ENCODE assay signal across 1 cellular context in the genomic region with DNA sequence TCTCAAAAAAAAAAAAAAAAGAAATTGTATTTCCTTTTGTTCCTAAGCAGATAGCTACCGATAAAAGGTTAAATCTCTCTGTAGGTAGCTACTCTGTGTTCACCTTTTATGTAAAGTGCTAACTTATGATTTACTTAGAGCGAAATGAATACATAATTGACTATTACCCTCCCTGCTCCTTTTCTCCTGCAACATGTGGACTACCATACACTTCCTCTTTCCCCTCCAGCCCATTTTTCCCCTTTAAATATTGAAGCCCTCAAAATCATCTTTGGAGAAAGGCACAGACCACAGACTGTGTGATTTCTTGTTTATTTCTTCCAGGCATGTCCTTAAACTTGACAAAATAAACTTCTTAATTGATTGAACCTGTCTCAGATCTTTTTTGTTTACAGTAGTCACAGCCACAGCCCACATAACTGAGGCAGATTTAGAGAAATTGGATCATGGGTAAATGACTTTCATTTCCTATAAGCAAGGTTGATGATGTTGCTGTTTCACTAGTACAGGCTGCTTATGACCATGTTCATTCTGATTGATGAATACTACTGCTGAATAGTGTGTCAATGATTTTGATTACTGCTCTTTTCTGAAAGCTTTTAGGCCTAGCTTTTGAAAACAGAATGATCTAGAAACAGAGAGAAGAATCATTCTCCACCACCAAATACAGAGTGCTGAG.
A peak's percentile ranks its signal among the peaks of the same experiment; 100 is the strongest.
TF ChIP-seq lines count a peak whose summit lies in the region.

No MANE protein-coding gene starts in this region.

TF ChIP-seq in GM12878, 131 proteins besides CTCF, POLR2A, EP300 and RAD21:
- TF ChIP-seq CHD2 (IDR thresholded peaks at IDR 0.05; ENCODE audit: borderline replicate concordance, low read depth, low read length) (no peak), SPI1 (IDR thresholded peaks at IDR 0.05; ENCODE audit: borderline replicate concordance, insufficient read depth, low read depth, low read length) (peak; percentile 48; the same call in 1 of the 2 replicates)
